ENCODE assay signal across 22 cellular contexts in the genomic region with DNA sequence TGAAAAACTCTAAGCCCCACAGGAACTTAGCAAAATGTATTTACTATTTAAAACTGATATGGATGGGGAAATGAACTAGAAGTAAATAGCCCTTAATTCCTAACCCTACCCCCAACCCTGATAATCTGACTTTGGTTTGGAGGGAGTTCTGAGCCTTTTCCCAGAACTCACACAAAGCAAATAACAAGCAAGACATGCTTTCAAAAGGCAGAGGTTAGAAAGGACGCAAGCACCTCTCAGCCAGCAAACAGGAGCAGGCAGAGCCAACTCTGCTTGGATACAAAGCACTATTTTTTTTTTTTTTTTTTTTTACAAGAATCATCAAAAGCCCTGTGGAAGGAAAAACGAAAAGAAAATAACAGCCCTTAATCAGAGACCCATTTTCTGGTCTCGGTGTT. TPM values are rescaled to one million over a fixed set of nuclear protein-coding genes. Genes with fewer than 3 reads are reported as not detected.
DNase-seq lines count a peak whose midpoint lies in the region; ATAC-seq and TF ChIP-seq lines count a peak whose summit lies in the region.
"Had no signal": no experiment of that assay in that cellular context is flagged by ENCODE, and none has a peak within 500 bp of the region (broad histone marks: within the 10 kb centered on the region; RNA-seq: fewer than 3 reads in every experiment).

No MANE protein-coding gene starts in this region.

- no peak overlapping the region for H2BK5ac ChIP-seq in neuronal stem cell (ENCODE audit: low read length)

- H3K23ac ChIP-seq in neuronal stem cell (ENCODE audit: low read depth, low read length, poor library complexity) = no peak overlapping the region

- H3K4me3 ChIP-seq in left lung (no peak overlapping the region), neuronal stem cell (ENCODE audit: low read length in 2 of 2) (no peak overlapping the region)
- H3K4me3 ChIP-seq: GM23338, PC-9, upper lobe of right lung had no signal

- intact Hi-C loops in left lung (cut with DNase I) = no loop called here

- ATAC-seq in left lung = peak; percentile 14
- ATAC-seq: activated CD4-positive, alpha-beta T cell treated with anti-CD3 and anti-CD28 coated beads for 36 hours; activated CD8-positive, alpha-beta T cell treated with anti-CD3 and anti-CD28 coated beads, Interleukin-2, amount 10 ng/mL, durations not matched to agents 7 days and 5 days; GM23338; Right ventricle myocardium inferior; upper lobe of right lung had no signal

- no peak overlapping the region for H4K8ac ChIP-seq in neuronal stem cell (ENCODE audit: low read depth, low read length)

- H3K9ac ChIP-seq in neuronal stem cell (ENCODE audit: low read depth, low read length, poor library complexity) = no peak overlapping the region

- no peak overlapping the region for H3K4ac ChIP-seq in neuronal stem cell (ENCODE audit: low read length)

- no peak overlapping the region for H3K4me2 ChIP-seq in neuronal stem cell (ENCODE audit: insufficient read depth, low read length, poor library complexity, severe bottlenecking)
- H3K4me2 ChIP-seq: GM23338, PC-9 had no signal

- H3K36me3 ChIP-seq in left lung = no peaks in the 10 kb centered on the region
- no peaks in the 10 kb centered on the region for H3K36me3 ChIP-seq in neuronal stem cell (replicated peaks in 1 of 2; ENCODE audit: control insufficient read depth in 2 of 2, insufficient read depth in 2 of 2, low read length in 2 of 2)
- H3K36me3 ChIP-seq: upper lobe of right lung had no signal

- H3K9me3 Mint-ChIP-seq in brain (no peaks in the 10 kb centered on the region), type B pancreatic cell (peaks cover 4% of the 10 kb centered on the region)
- H3K9me3 Mint-ChIP-seq: GM23338 had no signal

- H3K4me3 Mint-ChIP-seq in brain = peak overlapping the region in 1 of 5 experiments; percentile 24
- H3K4me3 Mint-ChIP-seq in type B pancreatic cell = no peak overlapping the region
- H3K4me3 Mint-ChIP-seq: activated CD4-positive, alpha-beta T cell treated with anti-CD3 and anti-CD28 coated beads for 36 hours; activated CD8-positive, alpha-beta T cell treated with anti-CD3 and anti-CD28 coated beads, Interleukin-2, amount 10 ng/mL, durations not matched to agents 7 days and 5 days; activated naive CD8-positive, alpha-beta T cell; CD14-positive monocyte; GM23338 had no signal

- H2AFZ ChIP-seq in neuronal stem cell (ENCODE audit: low read length) = peak overlapping the region; percentile 32
- H2AFZ ChIP-seq: GM23338, PC-9 had no signal

- no peak overlapping the region for H2BK12ac ChIP-seq in neuronal stem cell (ENCODE audit: low read length)

- H3K9me3 ChIP-seq in left lung (no peaks in the 10 kb centered on the region), neuronal stem cell (replicated peaks in 1 of 2; ENCODE audit: control insufficient read depth in 2 of 2, insufficient read depth in 1 of 2, low read depth in 1 of 2, low read length in 2 of 2) (no peaks in the 10 kb centered on the region)
- H3K9me3 ChIP-seq: upper lobe of right lung had no signal

- H2AK5ac ChIP-seq in neuronal stem cell (ENCODE audit: low read depth, low read length) = no peak overlapping the region

- H3K36me3 Mint-ChIP-seq in brain (peaks cover 21% of the 10 kb centered on the region), type B pancreatic cell (peaks cover 12% of the 10 kb centered on the region)
- H3K36me3 Mint-ChIP-seq: CD14-positive monocyte had no signal

- H4K91ac ChIP-seq in neuronal stem cell (ENCODE audit: low read depth, low read length, poor library complexity) = no peak overlapping the region

- H3K14ac ChIP-seq in neuronal stem cell (ENCODE audit: low read length) = no peak overlapping the region

- no peak overlapping the region for H2BK15ac ChIP-seq in neuronal stem cell (ENCODE audit: low read length)

- H3K27me3 Mint-ChIP-seq in brain = peaks cover 4% of the 10 kb centered on the region
- no peaks in the 10 kb centered on the region for H3K27me3 Mint-ChIP-seq in type B pancreatic cell
- H3K27me3 Mint-ChIP-seq: activated CD4-positive, alpha-beta T cell treated with anti-CD3 and anti-CD28 coated beads for 36 hours; activated naive CD8-positive, alpha-beta T cell had no signal

- TF ChIP-seq CTCF in brain (conservative IDR thresholded peaks at IDR 0.05) (no peak), left lung (IDR thresholded peaks at IDR 0.05) (no peak), type B pancreatic cell (conservative IDR thresholded peaks at IDR 0.05) (no peak)

- DNase-seq in left lung = no peak
- no peak for DNase-seq in neuronal stem cell (ENCODE audit: low spot score)
- no peak for DNase-seq in type B pancreatic cell (ENCODE audit: extremely low spot score, unreplicated experiment)
- DNase-seq in GM03348 (ENCODE audit: low spot score) = no peak
- DNase-seq in AML-193 (lab: John Stamatoyannopoulos, UW) = no peak
- no peak for DNase-seq in ecto neural progenitor cell (ENCODE audit: low spot score)
- DNase-seq: activated CD4-positive, alpha-beta T cell treated with anti-CD3 and anti-CD28 coated beads for 36 hours; activated CD8-positive, alpha-beta T cell treated with anti-CD3 and anti-CD28 coated beads, Interleukin-2, amount 10 ng/mL, durations not matched to agents 7 days and 5 days; cerebellar nuclear complex; DMS 273 treated with DMSO at 0.1 percent for 48 hours; effector CD8-positive, alpha-beta T cell; EL; NCI-H2171; NCI-H510A treated with DMSO at 0.1 percent for 48 hours; PC-9; stimulated activated CD4-positive, alpha-beta T cell treated with anti-CD3 and anti-CD28 coated beads, Interleukin-2, amount 100 ng/mL, for 24 hours; upper lobe of right lung had no signal

- H3K79me1 ChIP-seq in neuronal stem cell (ENCODE audit: low read depth, low read length) = no peaks in the 10 kb centered on the region

- H3K27me3 ChIP-seq in left lung = no peaks in the 10 kb centered on the region
- H3K27me3 ChIP-seq in neuronal stem cell (ENCODE audit: control insufficient read depth in 3 of 3, insufficient read depth in 3 of 3, low read depth in 1 of 3, low read length in 3 of 3) = no peaks in the 10 kb centered on the region
- H3K27me3 ChIP-seq: upper lobe of right lung had no signal

- WGBS in neuronal stem cell (ENCODE audit: extremely low coverage in 2 of 2, insufficient read length in 2 of 2, insufficient replicate concordance in 1 of 2), 2 donors = no CpG with 5 or more reads among the region's 3 CpGs

- H3K27ac ChIP-seq in left lung (no peak overlapping the region), neuronal stem cell (replicated peaks; ENCODE audit: low read length) (no peak overlapping the region)
- H3K27ac ChIP-seq: PC-9, upper lobe of right lung had no signal

- H2BK120ac ChIP-seq in neuronal stem cell (ENCODE audit: low read depth, low read length) = no peak overlapping the region

- H3K27ac Mint-ChIP-seq in brain (peak overlapping the region; percentile 56 to 89 (median 87)), type B pancreatic cell (peak overlapping the region; percentile 70)
- H3K27ac Mint-ChIP-seq: activated CD4-positive, alpha-beta T cell treated with anti-CD3 and anti-CD28 coated beads for 36 hours; activated CD8-positive, alpha-beta T cell treated with anti-CD3 and anti-CD28 coated beads, Interleukin-2, amount 10 ng/mL, durations not matched to agents 7 days and 5 days; activated naive CD8-positive, alpha-beta T cell; CD14-positive monocyte; GM23338 had no signal

- H3K18ac ChIP-seq in neuronal stem cell (ENCODE audit: low read length) = no peak overlapping the region

- H3K4me1 Mint-ChIP-seq in brain = peaks cover 51% of the 10 kb centered on the region
- peaks cover 49% of the 10 kb centered on the region for H3K4me1 Mint-ChIP-seq in type B pancreatic cell (ENCODE audit: unreplicated experiment)
- H3K4me1 Mint-ChIP-seq: activated CD4-positive, alpha-beta T cell treated with anti-CD3 and anti-CD28 coated beads for 36 hours; CD14-positive monocyte had no signal

- H3K4me1 ChIP-seq in left lung = peaks cover 4 to 6% of the 10 kb centered on the region in 2 donors
- H3K4me1 ChIP-seq in neuronal stem cell (ENCODE audit: control insufficient read depth in 2 of 2, insufficient read depth in 1 of 2, low read depth in 1 of 2, low read length in 2 of 2) = peaks cover 5 to 28% of the 10 kb centered on the region in 2 donors
- H3K4me1 ChIP-seq: upper lobe of right lung had no signal

RNA-seq across cellular contexts. Expression of gene SLC22A23, which starts 58.7 kb away (rescaled TPM):
- 25.9 TPM for polyA plus RNA-seq in brain (ENCODE audit: insufficient read depth, low read depth, low replicate concordance)
- total RNA-seq in left lung = 10 to 100 TPM; 24.4 to 25.7 TPM
- 3.6 TPM for polyA plus RNA-seq in neuronal stem cell (2013, experiment 1 of 2)
- 3.7 TPM for polyA plus RNA-seq in neuronal stem cell (2013, experiment 2 of 2)
- total RNA-seq in type B pancreatic cell (ENCODE audit: low replicate concordance) = 36.6 and 52.7 TPM in 2 replicates
- polyA plus RNA-seq: CD14-positive monocyte had no signal
